8 cellular contexts compared by ENCODE assay signal in genomic region chr12:101877816-101878811, GRCh38. TPM values are rescaled to one million over a fixed set of nuclear protein-coding genes. Genes with fewer than 3 reads are reported as not detected.
DNase-seq lines count a peak whose midpoint lies in the region; ATAC-seq and TF ChIP-seq lines count a peak whose summit lies in the region.

No MANE protein-coding gene starts in this region.

- no peaks in the 10 kb centered on the region for H3K79me1 ChIP-seq in mesendoderm (ENCODE audit: low read length)

- peak overlapping the region; percentile 97 for H3K23ac ChIP-seq in mesendoderm (ENCODE audit: low read length)

- H3K9me3 ChIP-seq in RWPE2 (ENCODE audit: severe bottlenecking), result no peaks in the 10 kb centered on the region
- no peaks in the 10 kb centered on the region for H3K9me3 ChIP-seq in duodenal mucosa (ENCODE audit: control insufficient read depth in 1 of 2, low read length in 2 of 2)
- H3K9me3 ChIP-seq in aorta (ENCODE audit: control insufficient read depth, low read length), result no peaks in the 10 kb centered on the region

- H3K27me3 ChIP-seq in ACC112 (ENCODE audit: insufficient read depth, low read length) (no peaks in the 10 kb centered on the region), RWPE2 (ENCODE audit: insufficient read depth, poor library complexity, severe bottlenecking) (no peaks in the 10 kb centered on the region), duodenal mucosa (ENCODE audit: control insufficient read depth in 1 of 2, insufficient read depth in 2 of 2, low read length in 2 of 2) (no peaks in the 10 kb centered on the region), mesendoderm (ENCODE audit: insufficient read depth, low read length, poor library complexity) (no peaks in the 10 kb centered on the region), aorta (ENCODE audit: control insufficient read depth in 1 of 2, insufficient read depth in 2 of 2, low read length in 1 of 2) (no peaks in the 10 kb centered on the region)

- H3K18ac ChIP-seq in mesendoderm (ENCODE audit: low read length), result no peak overlapping the region

- WGBS in mesendoderm (ENCODE audit: extremely low coverage, insufficient coverage, low lambda C conversion rate), result no CpG with 5 or more reads among the region's 31 CpGs
- 10% methylated on average over 31 of the region's 31 CpGs for WGBS in aorta, 2 donors

- peak overlapping the region; percentile 93 for H3K27ac ChIP-seq in ACC112 (ENCODE audit: low read depth, low read length)
- H3K27ac ChIP-seq in RWPE2 (ENCODE audit: poor library complexity, severe bottlenecking), result peak overlapping the region; percentile 70
- H3K27ac ChIP-seq in duodenal mucosa (ENCODE audit: low read depth, low read length), result peak overlapping the region; percentile 94
- H3K27ac ChIP-seq in mesendoderm (ENCODE audit: low read depth, low read length), result no peak overlapping the region
- peak overlapping the region in 1 of 2 donors; percentile 96 for H3K27ac ChIP-seq in aorta (ENCODE audit: low read depth in 1 of 2, low read length in 2 of 2)

- ATAC-seq in GM18508 (IDR thresholded peaks at IDR 0.05; ENCODE audit: insufficient read depth, unreplicated experiment), result peak; percentile 10
- ATAC-seq in HG02981 (IDR thresholded peaks at IDR 0.05; ENCODE audit: unreplicated experiment), result peak; percentile 16
- ATAC-seq in RWPE2 (ENCODE audit: low read depth), result peak; percentile 54
- peak; percentile 40 for ATAC-seq in aorta (ENCODE audit: low FRiP score)

- DNase-seq in RWPE2 (ENCODE audit: low spot score) (no peak), mesendoderm (peak; percentile 28), aorta (no peak), NCI-H1092 treated with DMSO at 0.1 percent for 48 hours (lab: John Stamatoyannopoulos, UW) (no peak)

- no peak for TF ChIP-seq CTCF in RWPE2 (IDR thresholded peaks at IDR 0.05; ENCODE audit: poor library complexity, severe bottlenecking)

- H4K5ac ChIP-seq in mesendoderm (ENCODE audit: low read length), result no peak overlapping the region

- no peak overlapping the region for H2BK120ac ChIP-seq in mesendoderm (ENCODE audit: low read depth, low read length)

- H3K36me3 ChIP-seq in ACC112 (ENCODE audit: insufficient read depth, low read length) (no peaks in the 10 kb centered on the region), RWPE2 (ENCODE audit: low read depth) (no peaks in the 10 kb centered on the region), duodenal mucosa (ENCODE audit: control insufficient read depth in 1 of 2, insufficient read depth in 2 of 2, low read length in 2 of 2) (no peaks in the 10 kb centered on the region), mesendoderm (ENCODE audit: control insufficient read depth, insufficient read depth, low read length) (no peaks in the 10 kb centered on the region), aorta (ENCODE audit: control insufficient read depth in 1 of 2, insufficient read depth in 2 of 2, low read length in 1 of 2) (no peaks in the 10 kb centered on the region)

- intact Hi-C loops in aorta (cut with DNase I), result no loop called here

- H3K4me2 ChIP-seq in mesendoderm (ENCODE audit: low read length), result peak overlapping the region; percentile 93

- H2BK15ac ChIP-seq in mesendoderm (replicated peaks; ENCODE audit: low read depth), result no peak overlapping the region

- H3K4me3 ChIP-seq in ACC112 (ENCODE audit: low read depth, low read length), result peak overlapping the region; percentile 89
- peak overlapping the region; percentile 58 for H3K4me3 ChIP-seq in RWPE2 (ENCODE audit: severe bottlenecking)
- peak overlapping the region; percentile 82 to 90 for H3K4me3 ChIP-seq in duodenal mucosa (ENCODE audit: low read depth in 1 of 2, low read length in 2 of 2)
- H3K4me3 ChIP-seq in mesendoderm (ENCODE audit: low read length), result peak overlapping the region; percentile 58
- H3K4me3 ChIP-seq in aorta (ENCODE audit: low read length in 2 of 2), result peak overlapping the region; percentile 60 to 71

- H2AK5ac ChIP-seq in mesendoderm (ENCODE audit: low read length), result no peak overlapping the region

- H3K4ac ChIP-seq in mesendoderm (ENCODE audit: low read depth, low read length), result no peak overlapping the region

- peaks cover 14% of the 10 kb centered on the region for H3K4me1 ChIP-seq in ACC112 (ENCODE audit: control insufficient read depth, insufficient read depth, low read length, unreplicated experiment)
- H3K4me1 ChIP-seq in RWPE2 (ENCODE audit: insufficient read depth, poor library complexity, severe bottlenecking), result no peaks in the 10 kb centered on the region
- H3K4me1 ChIP-seq in duodenal mucosa (ENCODE audit: control insufficient read depth in 1 of 2, insufficient read depth in 2 of 2, low read length in 2 of 2), result peaks cover 4 to 17% of the 10 kb centered on the region in 2 donors
- H3K4me1 ChIP-seq in mesendoderm (ENCODE audit: control insufficient read depth, low read depth, low read length), result no peaks in the 10 kb centered on the region
- H3K4me1 ChIP-seq in aorta (ENCODE audit: control insufficient read depth in 1 of 2, insufficient read depth in 2 of 2, low read length in 2 of 2), result no peaks in the 10 kb centered on the region

- peak overlapping the region; percentile 96 for H3K56ac ChIP-seq in mesendoderm (ENCODE audit: low read length)

- H3K9ac ChIP-seq in duodenal mucosa (ENCODE audit: low read depth in 1 of 2, low read length in 2 of 2), result peak overlapping the region; percentile 90 to 96
- peak overlapping the region; percentile 81 for H3K9ac ChIP-seq in mesendoderm (ENCODE audit: low read length)

- H2AFZ ChIP-seq in ACC112 (ENCODE audit: low read length, unreplicated experiment), result peak overlapping the region; percentile 43

- H3K79me2 ChIP-seq in ACC112 (ENCODE audit: control insufficient read depth, insufficient read depth, low read length, unreplicated experiment), result no peaks in the 10 kb centered on the region
- H3K79me2 ChIP-seq in mesendoderm (ENCODE audit: control insufficient read depth, insufficient read depth, low read length), result no peaks in the 10 kb centered on the region

- no peak overlapping the region for H2BK5ac ChIP-seq in mesendoderm (ENCODE audit: low read length)

- H4K8ac ChIP-seq in mesendoderm (ENCODE audit: low read depth, low read length), result no peak overlapping the region

RNA-seq across cellular contexts. Expression of gene DRAM1, which starts 0.7 kb away (rescaled TPM):
- 3.0 TPM for polyA plus RNA-seq in mesendoderm (2013, experiment 1 of 2)
- 3.1 TPM for polyA plus RNA-seq in mesendoderm (2013, experiment 2 of 2)
- total RNA-seq in aorta, result 10 to 100 TPM; 28.6 to 37.4 TPM
- 10 to 100 TPM; 11.0 to 16.5 TPM for polyA plus RNA-seq in aorta

RNA-seq across cellular contexts. Expression of gene GNPTAB, which starts 47.4 kb away (rescaled TPM):
- 14.7 TPM for polyA plus RNA-seq in mesendoderm (2013, experiment 1 of 2)
- polyA plus RNA-seq in mesendoderm (2013, experiment 2 of 2), result 15.2 TPM
- total RNA-seq in aorta, result 10 to 100 TPM; 29.1 to 43.3 TPM
- polyA plus RNA-seq in aorta, result 1 to 10 TPM; 9.1 to 9.2 TPM
